In genomic region chr1:173269490-173270230, GRCh38 we compare ENCODE assay signal across 1 cellular context.
A peak's percentile ranks its signal among the peaks of the same experiment; 100 is the strongest.
TF ChIP-seq lines count a peak whose summit lies in the region.

No MANE protein-coding gene starts in this region.

TF ChIP-seq in K562, 482 proteins besides CTCF, POLR2A, EP300 and RAD21 (continued from another document and continues in another):
- TF ChIP-seq PBX2 (CRISPR knock-in tag; IDR thresholded peaks at IDR 0.05; ENCODE audit: low read depth) (peak; percentile 93), PBX2 (tag; conservative IDR thresholded peaks at IDR 0.05; ENCODE audit: low read depth) (peak; percentile 99), ELK1 (CRISPR knock-in tag; IDR thresholded peaks at IDR 0.05) (no peak), NR2C2 (CRISPR knock-in tag; IDR thresholded peaks at IDR 0.05) (no peak), NR2C2 (tag; IDR thresholded peaks at IDR 0.05) (no peak; the same call in none of the 2 replicates), GTF2A2 (tag; IDR thresholded peaks at IDR 0.05) (no peak; the same call in 1 of the 2 replicates), ZNF764 (CRISPR knock-in tag; IDR thresholded peaks at IDR 0.05; ENCODE audit: low read depth) (no peak), PTRF (tag; IDR thresholded peaks at IDR 0.05) (peak; percentile 15; the same call in 1 of the 2 replicates), SIRT6 (IDR thresholded peaks at IDR 0.05; ENCODE audit: low read depth, low read length) (no peak), EP400 (IDR thresholded peaks at IDR 0.05) (peak; percentile 92), SAFB (IDR thresholded peaks at IDR 0.05; ENCODE audit: borderline replicate concordance, low read depth, low read length) (no peak), SRF (CRISPR knock-in tag; IDR thresholded peaks at IDR 0.05) (0 out of 4 replicates have a peak, but pooled peaks of 1 of the 2 experiments have one; percentile 21), SNIP1 (IDR thresholded peaks at IDR 0.05; ENCODE audit: low read depth) (no peak), MEF2D (tag; conservative IDR thresholded peaks at IDR 0.05; ENCODE audit: low read depth) (peak; percentile 64), NEUROD1 (IDR thresholded peaks at IDR 0.05; ENCODE audit: borderline replicate concordance, low read depth, low read length, partially characterized antibody) (peak; percentile 69), FOSL1 (tag; conservative IDR thresholded peaks at IDR 0.05) (peak; percentile 96), ZNF512 (tag; IDR thresholded peaks at IDR 0.05) (no peak), ZNF324 (CRISPR knock-in tag; IDR thresholded peaks at IDR 0.05) (no peak), SAFB2 (IDR thresholded peaks at IDR 0.05; ENCODE audit: borderline replicate concordance, low read depth, low read length, severe bottlenecking) (no peak), CUX1 (CRISPR knock-in tag; IDR thresholded peaks at IDR 0.05) (no peak), HNRNPLL (IDR thresholded peaks at IDR 0.05; ENCODE audit: low read depth, low read length, poor library complexity, severe bottlenecking) (no peak), ZNF239 (CRISPR knock-in tag; IDR thresholded peaks at IDR 0.05) (no peak; the same call in none of the 2 replicates), ILF3 (IDR thresholded peaks at IDR 0.05; ENCODE audit: borderline replicate concordance) (no peak), ZNF133 (CRISPR knock-in tag; IDR thresholded peaks at IDR 0.05) (no peak), TBL1XR1 (IDR thresholded peaks at IDR 0.05; ENCODE audit: low read length in 2 of 2) (peak in 1 of 2 experiments; percentile 55; a peak in 1 of 4 replicates), TCF15 (CRISPR knock-in tag; IDR thresholded peaks at IDR 0.05) (peak; percentile 81), MYNN (IDR thresholded peaks at IDR 0.05) (no peak), MYNN (CRISPR knock-in tag; IDR thresholded peaks at IDR 0.05) (no peak), SIX5 (IDR thresholded peaks at IDR 0.05; ENCODE audit: borderline replicate concordance in 1 of 2, insufficient read depth in 1 of 2, low read depth in 1 of 2, low read length in 2 of 2) (no peak), NCOR1 (IDR thresholded peaks at IDR 0.05) (peak; percentile 9; the same call in 1 of the 2 replicates), SRSF9 (IDR thresholded peaks at IDR 0.05; ENCODE audit: borderline replicate concordance, low read depth, low read length) (no peak), SAP30 (IDR thresholded peaks at IDR 0.05; ENCODE audit: borderline replicate concordance, insufficient read depth, low read depth, low read length, poor library complexity, severe bottlenecking) (no peak), ARID3A (IDR thresholded peaks at IDR 0.05; ENCODE audit: borderline replicate concordance, low read depth, low read length) (peak; percentile 79), VEZF1 (CRISPR knock-in tag; IDR thresholded peaks at IDR 0.05) (0 out of 2 replicates have a peak, but pooled peaks have one; percentile 27), TSHZ1 (CRISPR knock-in tag; IDR thresholded peaks at IDR 0.05) (0 out of 2 replicates have a peak, but pooled peaks have one; percentile 63), DIDO1 (tag; IDR thresholded peaks at IDR 0.05; ENCODE audit: low read depth) (0 out of 2 replicates have a peak, but pooled peaks have one; percentile 21), SOX6 (IDR thresholded peaks at IDR 0.05) (peak; percentile 97), ATF4 (CRISPR knock-in tag; IDR thresholded peaks at IDR 0.05) (peak; percentile 99), MECOM (CRISPR knock-in tag; IDR thresholded peaks at IDR 0.05) (peak; percentile 75), L3MBTL2 (IDR thresholded peaks at IDR 0.05) (peak; percentile 63), ZSCAN29 (IDR thresholded peaks at IDR 0.05) (no peak), NBN (IDR thresholded peaks at IDR 0.05; ENCODE audit: low read depth) (peak; percentile 21; the same call in 1 of the 2 replicates)
